ENCODE assay signal across 8 cellular contexts in genomic region chr16:14013571-14014283, GRCh38. TPM values are rescaled to one million over a fixed set of nuclear protein-coding genes. Genes with fewer than 3 reads are reported as not detected.
DNase-seq lines count a peak whose midpoint lies in the region; ATAC-seq and TF ChIP-seq lines count a peak whose summit lies in the region.

No MANE protein-coding gene starts in this region.

- H3K36me3 ChIP-seq in BE2C (no peaks in the 10 kb centered on the region), mesodermal cell (ENCODE audit: control insufficient read depth, insufficient read depth, low read length) (no peaks in the 10 kb centered on the region)

- no peak for ATAC-seq in GM18873 (IDR thresholded peaks at IDR 0.05; ENCODE audit: low FRiP score, unreplicated experiment)
- no peak for ATAC-seq in HG03457 (IDR thresholded peaks at IDR 0.05; ENCODE audit: unreplicated experiment)

- 61 to 68% methylated on average over 9 of the region's 13 CpGs for WGBS in mesodermal cell (ENCODE audit: insufficient coverage in 2 of 2), 2 experiments

- peak overlapping the region; percentile 7; the same call in 1 of the 2 replicates for H3K4me3 ChIP-seq in BE2C (ENCODE audit: low read depth, low read length)
- H3K4me3 ChIP-seq in choroid plexus epithelial cell (ENCODE audit: low read depth, low read length): no peak overlapping the region
- no peak overlapping the region for H3K4me3 ChIP-seq in mesodermal cell (ENCODE audit: extremely low read depth, insufficient read depth, low read length, poor library complexity, severe bottlenecking)

- H3K27me3 ChIP-seq in BE2C: no peaks in the 10 kb centered on the region

- H3K9me3 ChIP-seq in BE2C: no peaks in the 10 kb centered on the region
- H3K9me3 ChIP-seq in mesodermal cell (ENCODE audit: control insufficient read depth, low read length): no peaks in the 10 kb centered on the region

- TF ChIP-seq CTCF in BE2C (IDR thresholded peaks at IDR 0.05; ENCODE audit: low read depth, low read length) (no peak), choroid plexus epithelial cell (conservative IDR thresholded peaks at IDR 0.05; ENCODE audit: low read depth, low read length) (no peak)

- DNase-seq in BE2C: peak; percentile 19
- peak; percentile 69 for DNase-seq in NCI-H2171 (lab: John Stamatoyannopoulos, UW)
- peak; percentile 95 for DNase-seq in choroid plexus epithelial cell (ENCODE audit: low read depth)
- DNase-seq in D341Med (ENCODE audit: low spot score): no peak
- no peak for DNase-seq in COR-L47 (lab: John Stamatoyannopoulos, UW)

- peaks cover 16% of the 10 kb centered on the region for H3K4me1 ChIP-seq in BE2C
- peaks cover 18% of the 10 kb centered on the region for H3K4me1 ChIP-seq in mesodermal cell (ENCODE audit: control insufficient read depth, insufficient read depth, low read length, poor library complexity, severe bottlenecking)

- peak overlapping the region; percentile 51 for H3K27ac ChIP-seq in mesodermal cell (ENCODE audit: low read depth, low read length, severe bottlenecking)

RNA-seq across cellular contexts. Expression of gene MRTFB, which starts 57.4 kb away (rescaled TPM):
- 8.7 TPM for polyA plus RNA-seq in BE2C (2012; ENCODE audit: insufficient read depth, insufficient read length, low read depth)
- 17.2 TPM for polyA plus RNA-seq in mesodermal cell (2013, experiment 1 of 2)
- 17.7 TPM for polyA plus RNA-seq in mesodermal cell (2013, experiment 2 of 2)

Comparison
In these comparisons a context has a peak if more than half of its experiments do, and no peak if none do; other contexts are left out.
1. DNase-seq: peak in BE2C (single experiment), NCI-H2171 (single experiment) and choroid plexus epithelial cell (single experiment); none in D341Med (single experiment) and COR-L47 (single experiment).